Comparison of ENCODE assay signal across 26 cellular contexts in genomic region chr4:90715242-90715641, GRCh38.
DNase-seq lines count a peak whose midpoint lies in the region; ATAC-seq, FAIRE-seq and TF ChIP-seq lines count a peak whose summit lies in the region.
"Had no signal": no experiment of that assay in that cellular context is flagged by ENCODE, and none has a peak within 500 bp of the region (broad histone marks: within the 10 kb centered on the region; RNA-seq: fewer than 3 reads in every experiment).

No MANE protein-coding gene starts in this region.

- no peak for TF ChIP-seq RAD21 in H1 (IDR thresholded peaks at IDR 0.05 in 1 of 2, conservative IDR thresholded peaks at IDR 0.05 in 1 of 2; ENCODE audit: low read depth in 2 of 2, low read length in 2 of 2)

- H3K36me3 Mint-ChIP-seq in activated CD4-positive, alpha-beta T cell treated with anti-CD3 and anti-CD28 coated beads, Interleukin-2, amount 10 ng/mL, durations not matched to agents 7 days and 5 days (ENCODE audit: low read depth): no peaks in the 10 kb centered on the region
- H3K36me3 Mint-ChIP-seq: CD8-positive, alpha-beta memory T cell had no signal

- H3K18ac ChIP-seq in H1 (ENCODE audit: extremely low read depth, low read length): no peak overlapping the region

- H2BK15ac ChIP-seq in H1 (ENCODE audit: low read length): no peak overlapping the region

- no peak overlapping the region for H3K27ac ChIP-seq in H1 (ENCODE audit: low read depth, low read length)
- H3K27ac ChIP-seq: body of pancreas, esophagus squamous epithelium, gastroesophageal sphincter, upper lobe of left lung had no signal

- H3K79me1 ChIP-seq in H1 (ENCODE audit: low read depth, low read length): no peaks in the 10 kb centered on the region

- H3K4me1 Mint-ChIP-seq in activated CD4-positive, alpha-beta T cell treated with anti-CD3 and anti-CD28 coated beads, Interleukin-2, amount 10 ng/mL, durations not matched to agents 7 days and 5 days: no peaks in the 10 kb centered on the region
- H3K4me1 Mint-ChIP-seq: activated B cell treated with CpG ODN at 0.5 μM for 24 hours; activated CD4-positive, alpha-beta memory T cell treated with anti-CD3 and anti-CD28 coated beads, Interleukin-2, amount 10 ng/mL, durations not matched to agents 7 days and 5 days; CD8-positive, alpha-beta memory T cell had no signal

- H4K5ac ChIP-seq in H1 (ENCODE audit: insufficient read length, low read depth, low read length): no peak overlapping the region

- H3K4me1 ChIP-seq in H1 (replicated peaks in 1 of 4; ENCODE audit: control insufficient read depth in 3 of 4, insufficient read depth in 4 of 4, low read length in 3 of 4): no peaks in the 10 kb centered on the region
- H3K4me1 ChIP-seq: body of pancreas, esophagus squamous epithelium, gastroesophageal sphincter, HAP-1, upper lobe of left lung had no signal

- H3K9me3 Mint-ChIP-seq in activated CD4-positive, alpha-beta T cell treated with anti-CD3 and anti-CD28 coated beads, Interleukin-2, amount 10 ng/mL, durations not matched to agents 7 days and 5 days: peaks cover 6% of the 10 kb centered on the region
- H3K9me3 Mint-ChIP-seq: activated B cell treated with CpG ODN at 0.5 μM for 24 hours; activated CD4-positive, alpha-beta memory T cell treated with anti-CD3 and anti-CD28 coated beads, Interleukin-2, amount 10 ng/mL, durations not matched to agents 7 days and 5 days had no signal

- H3K27ac Mint-ChIP-seq in activated CD4-positive, alpha-beta T cell treated with anti-CD3 and anti-CD28 coated beads, Interleukin-2, amount 10 ng/mL, durations not matched to agents 7 days and 5 days: no peak overlapping the region
- H3K27ac Mint-ChIP-seq: activated B cell treated with CpG ODN at 0.5 μM for 24 hours; activated CD4-positive, alpha-beta memory T cell treated with anti-CD3 and anti-CD28 coated beads, Interleukin-2, amount 10 ng/mL, durations not matched to agents 7 days and 5 days; CD8-positive, alpha-beta memory T cell; progenitor cell of endocrine pancreas; T-helper 2 cell treated with Interferon-gamma antibody and Interleukin-4, amounts not matched to agents 5 μg/mL and 100 μg/mL, for 36 hours had no signal

- DNase-seq in NCI-H187 treated with DMSO at 0.1 percent for 48 hours (lab: John Stamatoyannopoulos, UW) (peak; percentile 7), NCI-H187 (lab: John Stamatoyannopoulos, UW) (no peak), H1 (ENCODE audit: low read depth in 1 of 2, low spot score in 2 of 2) (no peak), hippocampal formation (lab: John Stamatoyannopoulos, UW) (no peak)
- no peak for DNase-seq in activated CD4-positive, alpha-beta T cell treated with anti-CD3 and anti-CD28 coated beads, Interleukin-2, amount 10 ng/mL, durations not matched to agents 7 days and 5 days
- DNase-seq: activated B cell treated with CpG ODN at 0.5 μM for 24 hours; activated CD4-positive, alpha-beta memory T cell treated with anti-CD3 and anti-CD28 coated beads, Interleukin-2, amount 10 ng/mL, durations not matched to agents 7 days and 5 days; activated gamma-delta T cell; AML-193; body of pancreas; CD8-positive, alpha-beta memory T cell; DMS79; effector memory CD4-positive, alpha-beta T cell; esophagus squamous epithelium; KBM-7; kidney; NCI-H2081; OCI-M1; upper lobe of left lung had no signal

- H3K4me2 ChIP-seq in H1 (ENCODE audit: insufficient read depth in 1 of 2, low read depth in 2 of 2, low read length in 2 of 2): no peak overlapping the region

- no peak overlapping the region for H3K4me3 ChIP-seq in H1 (ENCODE audit: extremely low read depth in 1 of 4, insufficient read depth in 2 of 4, low read depth in 3 of 4, low read length in 4 of 4)
- H3K4me3 ChIP-seq: body of pancreas, esophagus squamous epithelium, gastroesophageal sphincter, HAP-1, upper lobe of left lung had no signal

- TF ChIP-seq CTCF in H1 (IDR thresholded peaks at IDR 0.05; ENCODE audit: control extremely low read depth in 1 of 3, insufficient read depth in 1 of 3, low read depth in 1 of 3, low read length in 3 of 3): no peak

- CTCF ChIA-PET in H1 (lab: Charles Lee; ENCODE audit: partially characterized antibody): interaction anchor here (0.7 to 0.8 kb wide), 2 partner anchors 77 to 398 kb away, joined by 3 read pairs; no protein-coding TSS in a partner anchor
- CTCF ChIA-PET in activated CD4-positive, alpha-beta T cell treated with anti-CD3 and anti-CD28 coated beads, Interleukin-2, amount 10 ng/mL, durations not matched to agents 7 days and 5 days (lab: Charles Lee): no interaction called here

- H3K9ac ChIP-seq in H1 (replicated peaks in 1 of 4; ENCODE audit: extremely low read depth in 1 of 4, low read depth in 3 of 4, low read length in 3 of 4): no peak overlapping the region

- H3K23ac ChIP-seq in H1 (ENCODE audit: insufficient read length): no peak overlapping the region

- H4K91ac ChIP-seq in H1 (replicated peaks; ENCODE audit: insufficient read length, low read length): no peak overlapping the region

- H3K4me3 Mint-ChIP-seq in activated CD4-positive, alpha-beta T cell treated with anti-CD3 and anti-CD28 coated beads, Interleukin-2, amount 10 ng/mL, durations not matched to agents 7 days and 5 days: no peak overlapping the region
- H3K4me3 Mint-ChIP-seq: activated B cell treated with CpG ODN at 0.5 μM for 24 hours; activated CD4-positive, alpha-beta memory T cell treated with anti-CD3 and anti-CD28 coated beads, Interleukin-2, amount 10 ng/mL, durations not matched to agents 7 days and 5 days; CD8-positive, alpha-beta memory T cell; T-helper 2 cell treated with Interferon-gamma antibody and Interleukin-4, amounts not matched to agents 5 μg/mL and 100 μg/mL, for 36 hours had no signal

- no peak overlapping the region for H4K8ac ChIP-seq in H1 (ENCODE audit: extremely low read depth, insufficient read depth, low read length)

- no peak for TF ChIP-seq POLR2A in H1 (IDR thresholded peaks at IDR 0.05; ENCODE audit: control extremely low read depth in 1 of 2, low read depth in 2 of 2, low read length in 2 of 2)

- H2BK20ac ChIP-seq in H1 (ENCODE audit: low read length): no peak overlapping the region

- no peaks in the 10 kb centered on the region for H3K27me3 Mint-ChIP-seq in activated CD4-positive, alpha-beta T cell treated with anti-CD3 and anti-CD28 coated beads, Interleukin-2, amount 10 ng/mL, durations not matched to agents 7 days and 5 days
- H3K27me3 Mint-ChIP-seq: activated B cell treated with CpG ODN at 0.5 μM for 24 hours; activated CD4-positive, alpha-beta memory T cell treated with anti-CD3 and anti-CD28 coated beads, Interleukin-2, amount 10 ng/mL, durations not matched to agents 7 days and 5 days; CD8-positive, alpha-beta memory T cell; progenitor cell of endocrine pancreas had no signal

- no peak overlapping the region for H3K14ac ChIP-seq in H1 (ENCODE audit: insufficient read length)

- no peak for FAIRE-seq in H1 (lab: Jason Lieb, UNC)

- no peaks in the 10 kb centered on the region for H3K36me3 ChIP-seq in H1 (ENCODE audit: control insufficient read depth in 2 of 4, insufficient read depth in 4 of 4, low read length in 3 of 4)
- H3K36me3 ChIP-seq: esophagus squamous epithelium, gastroesophageal sphincter, HAP-1, upper lobe of left lung had no signal

- H3K23me2 ChIP-seq in H1 (ENCODE audit: low read depth, low read length): no peaks in the 10 kb centered on the region

- POLR2A ChIA-PET in H1 (lab: Charles Lee; ENCODE audit: partially characterized antibody): no interaction called here
- POLR2A ChIA-PET in activated CD4-positive, alpha-beta T cell treated with anti-CD3 and anti-CD28 coated beads, Interleukin-2, amount 10 ng/mL, durations not matched to agents 7 days and 5 days (lab: Charles Lee): no interaction called here

- no peaks in the 10 kb centered on the region for H3K9me3 ChIP-seq in H1 (ENCODE audit: insufficient read depth in 2 of 2, low read depth in 1 of 2, low read length in 1 of 2)
- H3K9me3 ChIP-seq: body of pancreas, esophagus squamous epithelium, gastroesophageal sphincter, HAP-1, upper lobe of left lung had no signal

- TF ChIP-seq EP300 in H1 (IDR thresholded peaks at IDR 0.05; ENCODE audit: borderline replicate concordance in 1 of 2, low read depth in 2 of 2, low read length in 2 of 2): no peak

- H4K20me1 ChIP-seq in H1 (replicated peaks in 1 of 2; ENCODE audit: control insufficient read depth in 1 of 2, insufficient read depth in 2 of 2, low read length in 2 of 2): no peaks in the 10 kb centered on the region

- no peak overlapping the region for H2BK5ac ChIP-seq in H1 (ENCODE audit: low read depth, low read length)

- H3K56ac ChIP-seq in H1 (replicated peaks; ENCODE audit: insufficient read length, low read depth, low read length): no peak overlapping the region

- WGBS in H1 (ENCODE audit: extremely low coverage in 1 of 2, insufficient coverage in 1 of 2, insufficient read length in 1 of 2, insufficient replicate concordance in 2 of 2, low coverage in 1 of 2, low lambda C conversion rate in 2 of 2, missing lambda C conversion rate in 1 of 2), 2 experiments: 93% methylated on average over 1 of the region's 1 CpG; no CpG with 5 or more reads in 1 of the 2 experiments

- H2BK120ac ChIP-seq in H1 (replicated peaks; ENCODE audit: low read depth, low read length): no peak overlapping the region

- 0 out of 2 replicates have a peak overlapping the region, but pooled peaks have one; percentile 68 for H2AFZ ChIP-seq in H1 (ENCODE audit: low read length)

- no peak overlapping the region for H2BK12ac ChIP-seq in H1 (ENCODE audit: low read depth, low read length)

- H3K4ac ChIP-seq in H1 (replicated peaks; ENCODE audit: insufficient read length, low read depth, low read length): no peak overlapping the region

- no peaks in the 10 kb centered on the region for H3K79me2 ChIP-seq in H1 (ENCODE audit: control insufficient read depth in 1 of 2, insufficient read depth in 2 of 2, low read length in 2 of 2)

- no peaks in the 10 kb centered on the region for H3K27me3 ChIP-seq in H1 (replicated peaks in 1 of 4; ENCODE audit: control insufficient read depth in 3 of 4, extremely low read depth in 1 of 4, insufficient read depth in 3 of 4, low read length in 3 of 4)
- H3K27me3 ChIP-seq: body of pancreas, esophagus squamous epithelium, gastroesophageal sphincter, upper lobe of left lung had no signal

- ATAC-seq in HG02610 (IDR thresholded peaks at IDR 0.05; ENCODE audit: unreplicated experiment) (peak; percentile 99), HG03457 (IDR thresholded peaks at IDR 0.05; ENCODE audit: unreplicated experiment) (peak; percentile 76), HG03025 (IDR thresholded peaks at IDR 0.05; ENCODE audit: low FRiP score, unreplicated experiment) (no peak)
- ATAC-seq: body of pancreas, gastroesophageal sphincter had no signal

- H2AK5ac ChIP-seq in H1 (ENCODE audit: low read depth, low read length): no peak overlapping the region

TF ChIP-seq in H1, 55 proteins besides CTCF, POLR2A, EP300 and RAD21 (continues in another document):
- no peak for TF ChIP-seq FOSL1 (IDR thresholded peaks at IDR 0.05; ENCODE audit: insufficient read depth, low read depth, low read length)
- TF ChIP-seq NANOG (IDR thresholded peaks at IDR 0.05; ENCODE audit: insufficient read depth, low read depth, low read length, poor library complexity, severe bottlenecking): no peak
- no peak for TF ChIP-seq POLR2AphosphoS5 (IDR thresholded peaks at IDR 0.05; ENCODE audit: low read depth, low read length)
- TF ChIP-seq RFX5 (IDR thresholded peaks at IDR 0.05; ENCODE audit: borderline replicate concordance, low read depth, low read length): no peak
- no peak for TF ChIP-seq EZH2 (IDR thresholded peaks at IDR 0.05; ENCODE audit: low read depth, low read length, severe bottlenecking)
